ENCODE assay signal across 8 cellular contexts in the genomic region with DNA sequence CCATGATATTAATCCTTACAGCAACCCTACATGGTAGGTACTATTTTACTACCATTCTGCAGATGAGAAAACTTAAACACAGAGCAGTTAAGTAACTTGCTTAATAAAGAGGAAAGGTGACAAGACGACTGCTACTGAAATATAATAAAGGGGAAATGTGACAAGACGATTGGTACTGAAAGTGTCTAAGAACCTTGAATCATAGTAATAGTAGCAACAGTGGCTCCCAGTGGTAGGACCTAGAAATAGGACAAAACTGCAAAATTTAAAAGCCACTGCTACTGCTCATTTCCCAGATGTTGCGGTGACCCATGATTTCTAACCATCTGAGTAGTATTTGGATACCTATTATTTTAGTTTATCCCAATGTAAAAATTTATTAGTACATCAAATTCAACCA.
A peak's percentile ranks its signal among the peaks of the same experiment; 100 is the strongest.
DNase-seq lines count a peak whose midpoint lies in the region; ATAC-seq, FAIRE-seq and TF ChIP-seq lines count a peak whose summit lies in the region.

No MANE protein-coding gene starts in this region.

- FAIRE-seq in HTR-8/SVneo (lab: Jason Lieb, UNC) = peak; percentile 42

- DNase-seq in DMS53 (lab: John Stamatoyannopoulos, UW) = peak; percentile 64
- DNase-seq in GM20000 (ENCODE audit: low spot score) = peak; percentile 4
- peak; percentile 34 for DNase-seq in HTR-8/SVneo (ENCODE audit: insufficient read length, low spot score)
- peak; percentile 2 for DNase-seq in fibroblast of gingiva (ENCODE audit: low read depth)
- DNase-seq in activated effector memory CD4-positive, alpha-beta T cell treated with anti-CD3 and anti-CD28 coated beads, Interleukin-2, amount 50 U/mL, for 16 hours = no peak
- DNase-seq in stimulated activated CD4-positive, alpha-beta T cell treated with anti-CD3 and anti-CD28 coated beads, Interleukin-2, amount 100 ng/mL, for 48 hours = no peak

- ATAC-seq in HG03439 (IDR thresholded peaks at IDR 0.05; ENCODE audit: unreplicated experiment) (no peak), GM18861 (IDR thresholded peaks at IDR 0.05; ENCODE audit: unreplicated experiment) (no peak)

- TF ChIP-seq CTCF in GM20000 (IDR thresholded peaks at IDR 0.05; ENCODE audit: extremely low read depth, missing control alignments) = no peak

Comparison
In these comparisons a context has a peak if more than half of its experiments do, and no peak if none do; other contexts are left out.
1. DNase-seq: peak in DMS53 (single experiment), GM20000 (single experiment), HTR-8/SVneo (single experiment) and fibroblast of gingiva (single experiment); none in activated effector memory CD4-positive, alpha-beta T cell treated with anti-CD3 and anti-CD28 coated beads, Interleukin-2, amount 50 U/mL, for 16 hours (single experiment) and stimulated activated CD4-positive, alpha-beta T cell treated with anti-CD3 and anti-CD28 coated beads, Interleukin-2, amount 100 ng/mL, for 48 hours (0 of 2).